Comparison of ENCODE assay signal across 8 cellular contexts in genomic region chr5:55712023-55712859, GRCh38. TPM values are rescaled to one million over a fixed set of nuclear protein-coding genes. Genes with fewer than 3 reads are reported as not detected.
A peak's percentile ranks its signal among the peaks of the same experiment; 100 is the strongest.
DNase-seq lines count a peak whose midpoint lies in the region; ATAC-seq and TF ChIP-seq lines count a peak whose summit lies in the region.

SLC38A9 (minus strand) TSS chr5:55712324; CDS start chr5:55697958, 14,366 bp downstream.

- no peak for TF ChIP-seq CTCF in left lung (IDR thresholded peaks at IDR 0.05)

- H3K9me3 ChIP-seq in BLaER1 = no peaks in the 10 kb centered on the region
- no peaks in the 10 kb centered on the region for H3K9me3 ChIP-seq in left lung

- intact Hi-C loops in left lung (cut with DNase I) = no loop called here

- no peaks in the 10 kb centered on the region for H3K27me3 ChIP-seq in BLaER1
- H3K27me3 ChIP-seq in left lung = no peaks in the 10 kb centered on the region

- 0 out of 2 replicates have a peak, but pooled peaks cover 6% of the 10 kb centered on the region for H4K20me1 ChIP-seq in BLaER1

- peaks cover 28% of the 10 kb centered on the region for H3K36me3 Mint-ChIP-seq in activated CD4-positive, alpha-beta T cell treated with anti-CD3 and anti-CD28 coated beads, Interleukin-2, amount 10 ng/mL, durations not matched to agents 7 days and 5 days (ENCODE audit: low read depth)

- H3K36me3 ChIP-seq in BLaER1 = peaks cover 8% of the 10 kb centered on the region; the same call in 1 of the 2 replicates
- peaks cover 0 to 15% of the 10 kb centered on the region in 2 donors for H3K36me3 ChIP-seq in left lung

- H3K27me3 Mint-ChIP-seq in activated CD4-positive, alpha-beta T cell treated with anti-CD3 and anti-CD28 coated beads, Interleukin-2, amount 10 ng/mL, durations not matched to agents 7 days and 5 days = peaks cover 5% of the 10 kb centered on the region

- H3K4me1 Mint-ChIP-seq in activated CD4-positive, alpha-beta T cell treated with anti-CD3 and anti-CD28 coated beads, Interleukin-2, amount 10 ng/mL, durations not matched to agents 7 days and 5 days = peaks cover 29% of the 10 kb centered on the region

- CTCF ChIA-PET in activated CD4-positive, alpha-beta T cell treated with anti-CD3 and anti-CD28 coated beads, Interleukin-2, amount 10 ng/mL, durations not matched to agents 7 days and 5 days (lab: Charles Lee) = interaction anchor here (0.6 kb wide), 1 partner anchor 224 kb away, joined by 3 read pairs; no protein-coding TSS in a partner anchor

- peak within 1 kb of the TSS; percentile 92 for H3K4me2 ChIP-seq in BLaER1

- peak within 1 kb of the TSS; percentile 72 for H3K27ac ChIP-seq in BLaER1
- H3K27ac ChIP-seq in left lung = peak within 1 kb of the TSS; percentile 36 to 73

- H3K4me3 ChIP-seq in BLaER1 = peak within 1 kb of the TSS; percentile 85
- peak within 1 kb of the TSS; percentile 80 to 85 for H3K4me3 ChIP-seq in left lung

- H3K4me3 Mint-ChIP-seq in activated CD4-positive, alpha-beta T cell treated with anti-CD3 and anti-CD28 coated beads, Interleukin-2, amount 10 ng/mL, durations not matched to agents 7 days and 5 days = peak within 1 kb of the TSS; percentile 95

- peaks cover 17% of the 10 kb centered on the region for H3K4me1 ChIP-seq in BLaER1
- H3K4me1 ChIP-seq in left lung = peaks cover 5 to 18% of the 10 kb centered on the region in 2 donors

- POLR2A ChIA-PET in activated CD4-positive, alpha-beta T cell treated with anti-CD3 and anti-CD28 coated beads, Interleukin-2, amount 10 ng/mL, durations not matched to agents 7 days and 5 days (lab: Charles Lee) = no interaction called here

- peaks cover 7% of the 10 kb centered on the region for H3K9me3 Mint-ChIP-seq in activated CD4-positive, alpha-beta T cell treated with anti-CD3 and anti-CD28 coated beads, Interleukin-2, amount 10 ng/mL, durations not matched to agents 7 days and 5 days

- peak within 1 kb of the TSS; percentile 84 for H3K9ac ChIP-seq in BLaER1

- DNase-seq in NCI-H69 (lab: John Stamatoyannopoulos, UW) (peak; percentile 98), dermis blood vessel endothelial cell (peak; percentile 95), left lung (peak; percentile 97 to 98)
- peak; percentile 94 for DNase-seq in activated CD4-positive, alpha-beta T cell treated with anti-CD3 and anti-CD28 coated beads, Interleukin-2, amount 10 ng/mL, durations not matched to agents 7 days and 5 days
- DNase-seq in stimulated activated CD4-positive, alpha-beta T cell treated with anti-CD3 and anti-CD28 coated beads, Interleukin-2, amount 100 ng/mL, for 48 hours = peak; percentile 86 to 88

- H3K27ac Mint-ChIP-seq in activated CD4-positive, alpha-beta T cell treated with anti-CD3 and anti-CD28 coated beads, Interleukin-2, amount 10 ng/mL, durations not matched to agents 7 days and 5 days = peak within 1 kb of the TSS; percentile 87

- ATAC-seq in GM19328 (IDR thresholded peaks at IDR 0.05; ENCODE audit: unreplicated experiment) (peak; percentile 100), HG03520 (IDR thresholded peaks at IDR 0.05; ENCODE audit: unreplicated experiment) (peak; percentile 99), left lung (peak; percentile 100)

RNA-seq across cellular contexts. Expression of gene SLC38A9, which starts in this region (rescaled TPM):
- total RNA-seq in activated CD4-positive, alpha-beta T cell treated with anti-CD3 and anti-CD28 coated beads, Interleukin-2, amount 10 ng/mL, durations not matched to agents 7 days and 5 days = 10 to 100 TPM; 26.6 to 29.0 TPM
- total RNA-seq in dermis blood vessel endothelial cell (39.0 and 50.9 TPM in 2 replicates), left lung (10 to 100 TPM; 21.4 to 25.6 TPM)

Comparison
In these comparisons a context has a peak if more than half of its experiments do, and no peak if none do; other contexts are left out.
1. Peak in every context shown above with its lines: DNase-seq, ATAC-seq, H3K4me3 ChIP-seq and H3K27ac ChIP-seq.